1 cellular context compared by ENCODE assay signal in the genomic region with DNA sequence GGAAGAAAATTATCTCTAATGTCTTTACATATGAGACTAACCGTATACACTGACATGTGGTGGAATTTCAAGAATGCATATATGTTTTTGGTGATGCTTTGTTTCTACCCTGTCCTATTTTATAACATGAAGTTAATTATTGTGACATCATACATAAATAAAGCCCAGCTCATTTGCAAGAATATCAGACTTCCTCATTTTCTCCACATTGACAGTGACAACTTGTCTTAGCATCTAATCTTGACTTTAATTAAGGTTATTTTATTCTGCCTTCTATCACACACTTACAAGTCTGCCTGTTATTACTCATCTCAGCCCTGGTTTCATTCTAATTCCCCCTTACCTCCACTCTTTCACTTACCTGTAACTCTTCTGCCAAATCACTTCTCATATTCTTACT.
TF ChIP-seq lines count a peak whose summit lies in the region.

No MANE protein-coding gene starts in this region.

TF ChIP-seq in HepG2, 621 proteins besides CTCF, POLR2A, EP300 and RAD21 (continued from another document):
- TF ChIP-seq, protein P1, sequence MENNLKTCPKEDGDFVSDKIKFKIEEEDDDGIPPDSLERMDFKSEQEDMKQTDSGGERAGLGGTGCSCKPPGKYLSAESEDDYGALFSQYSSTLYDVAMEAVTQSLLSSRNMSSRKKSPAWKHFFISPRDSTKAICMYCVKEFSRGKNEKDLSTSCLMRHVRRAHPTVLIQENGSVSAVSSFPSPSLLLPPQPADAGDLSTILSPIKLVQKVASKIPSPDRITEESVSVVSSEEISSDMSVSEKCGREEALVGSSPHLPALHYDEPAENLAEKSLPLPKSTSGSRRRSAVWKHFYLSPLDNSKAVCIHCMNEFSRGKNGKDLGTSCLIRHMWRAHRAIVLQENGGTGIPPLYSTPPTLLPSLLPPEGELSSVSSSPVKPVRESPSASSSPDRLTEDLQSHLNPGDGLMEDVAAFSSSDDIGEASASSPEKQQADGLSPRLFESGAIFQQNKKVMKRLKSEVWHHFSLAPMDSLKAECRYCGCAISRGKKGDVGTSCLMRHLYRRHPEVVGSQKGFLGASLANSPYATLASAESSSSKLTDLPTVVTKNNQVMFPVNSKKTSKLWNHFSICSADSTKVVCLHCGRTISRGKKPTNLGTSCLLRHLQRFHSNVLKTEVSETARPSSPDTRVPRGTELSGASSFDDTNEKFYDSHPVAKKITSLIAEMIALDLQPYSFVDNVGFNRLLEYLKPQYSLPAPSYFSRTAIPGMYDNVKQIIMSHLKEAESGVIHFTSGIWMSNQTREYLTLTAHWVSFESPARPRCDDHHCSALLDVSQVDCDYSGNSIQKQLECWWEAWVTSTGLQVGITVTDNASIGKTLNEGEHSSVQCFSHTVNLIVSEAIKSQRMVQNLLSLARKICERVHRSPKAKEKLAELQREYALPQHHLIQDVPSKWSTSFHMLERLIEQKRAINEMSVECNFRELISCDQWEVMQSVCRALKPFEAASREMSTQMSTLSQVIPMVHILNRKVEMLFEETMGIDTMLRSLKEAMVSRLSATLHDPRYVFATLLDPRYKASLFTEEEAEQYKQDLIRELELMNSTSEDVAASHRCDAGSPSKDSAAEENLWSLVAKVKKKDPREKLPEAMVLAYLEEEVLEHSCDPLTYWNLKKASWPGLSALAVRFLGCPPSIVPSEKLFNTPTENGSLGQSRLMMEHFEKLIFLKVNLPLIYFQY (CRISPR knock-in tag; IDR thresholded peaks at IDR 0.05; ENCODE audit: borderline replicate concordance), result no peak
- TF ChIP-seq CHCHD3 (CRISPR knock-in tag; IDR thresholded peaks at IDR 0.05), result no peak
